In the genomic region with DNA sequence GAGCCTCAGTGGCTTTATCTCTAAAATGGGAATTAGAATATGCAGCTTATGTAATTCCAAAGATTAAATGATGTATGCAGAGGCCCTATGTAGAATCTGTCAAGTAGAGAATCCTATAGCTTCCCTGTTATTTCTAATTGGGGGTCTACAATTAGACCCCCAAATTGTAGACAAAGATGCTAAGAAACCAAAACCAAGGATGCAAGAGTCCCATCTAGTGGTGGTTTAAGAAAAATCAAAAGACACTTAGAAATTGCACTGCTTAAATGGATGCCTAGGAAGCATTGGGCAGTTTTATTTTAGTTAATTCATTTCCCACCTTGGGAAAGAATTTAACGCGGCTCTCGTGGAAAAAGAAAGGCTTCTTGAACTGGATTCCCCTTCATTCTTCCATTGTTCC, we compare ENCODE assay signal across 10 cellular contexts.
DNase-seq lines count a peak whose midpoint lies in the region; TF ChIP-seq lines count a peak whose summit lies in the region.
"Had no signal": no experiment of that assay in that cellular context is flagged by ENCODE, and none has a peak within 500 bp of the region (broad histone marks: within the 10 kb centered on the region; RNA-seq: fewer than 3 reads in every experiment).

No MANE protein-coding gene starts in this region.

- H3K4me3 ChIP-seq in AG04450 (ENCODE audit: low read depth, low read length) = no peak overlapping the region
- H3K4me3 ChIP-seq in hepatocyte = no peak overlapping the region
- no peak overlapping the region for H3K4me3 ChIP-seq in adrenal gland
- H3K4me3 ChIP-seq: body of pancreas, left lung had no signal

- no peak overlapping the region for H3K27ac ChIP-seq in AG04450 (ENCODE audit: low read depth, low read length)
- no peak overlapping the region for H3K27ac ChIP-seq in hepatocyte
- no peak overlapping the region for H3K27ac ChIP-seq in adrenal gland
- H3K27ac ChIP-seq: body of pancreas, left lung had no signal

- DNase-seq in AG04450 (ENCODE audit: low read depth, low spot score) (no peak), GM13976 (ENCODE audit: low spot score) (no peak), SK-MEL-5 (ENCODE audit: low read depth, low spot score) (peak; percentile 31), hepatocyte (ENCODE audit: low spot score) (no peak), cerebellar nuclear complex (lab: John Stamatoyannopoulos, UW) (no peak), adrenal gland (no peak), foreskin melanocyte (no peak)
- no peak for DNase-seq in stimulated activated CD4-positive, alpha-beta T cell treated with anti-CD3 and anti-CD28 coated beads, Interleukin-12 subunit alpha, Interleukin-12 subunit beta, amount 100 ng/mL, for 4 hours
- DNase-seq: body of pancreas, left lung had no signal

- no peaks in the 10 kb centered on the region for H3K36me3 ChIP-seq in hepatocyte (replicated peaks; ENCODE audit: insufficient read depth, low read depth)
- H3K36me3 ChIP-seq in adrenal gland (replicated peaks in 1 of 2) = no peaks in the 10 kb centered on the region
- H3K36me3 ChIP-seq: left lung had no signal

- TF ChIP-seq POLR2A in adrenal gland (IDR thresholded peaks at IDR 0.05) = no peak

- H3K4me2 ChIP-seq in hepatocyte = no peak overlapping the region

- no peaks in the 10 kb centered on the region for H4K20me1 ChIP-seq in hepatocyte (ENCODE audit: insufficient read depth, poor library complexity, severe bottlenecking)

- H2AFZ ChIP-seq in hepatocyte = no peak overlapping the region

- H3K4me1 ChIP-seq in hepatocyte (ENCODE audit: insufficient read depth) (no peaks in the 10 kb centered on the region), adrenal gland (replicated peaks in 1 of 2) (no peaks in the 10 kb centered on the region)
- H3K4me1 ChIP-seq: left lung had no signal

- H3K79me2 ChIP-seq in hepatocyte = no peaks in the 10 kb centered on the region

- in situ Hi-C loops in GM13976 (cut with MboI; ENCODE audit: low sequenced_read_pairs, unreplicated experiment) (no loop called here), SK-MEL-5 (cut with HindIII; ENCODE audit: low pct_unique_long_range_greater_than_20kb, low sequenced_read_pairs) (no loop called here)

- TF ChIP-seq CTCF in AG04450 (IDR thresholded peaks at IDR 0.05; ENCODE audit: low read depth, low read length) = peak; percentile 35
- peak; percentile 23 for TF ChIP-seq CTCF in GM13976 (IDR thresholded peaks at IDR 0.05; ENCODE audit: borderline replicate concordance, control extremely low read depth, extremely low read depth, insufficient read depth, missing control alignments)
- peak; percentile 54 for TF ChIP-seq CTCF in hepatocyte (IDR thresholded peaks at IDR 0.05; ENCODE audit: poor library complexity)
- no peak for TF ChIP-seq CTCF in adrenal gland (IDR thresholded peaks at IDR 0.05)

- 82% methylated on average over 3 of the region's 3 CpGs for WGBS in hepatocyte (ENCODE audit: low lambda C conversion rate, missing lambda C conversion rate)
- WGBS in adrenal gland, 4 donors = 37 to 52% (median 47%) methylated on average over 3 of the region's 3 CpGs

- CTCF ChIA-PET in AG04450 (lab: Charles Lee) = interaction anchor here (1.3 kb wide), 1 partner anchor 1514 kb away, joined by 5 read pairs; no protein-coding TSS in a partner anchor

- no peaks in the 10 kb centered on the region for H3K9me2 ChIP-seq in hepatocyte (replicated peaks; ENCODE audit: insufficient read depth)

- intact Hi-C loops in adrenal gland (cut with DNase I) = no loop called here

- no peaks in the 10 kb centered on the region for H3K9me3 ChIP-seq in AG04450 (ENCODE audit: control insufficient read depth, insufficient read depth, low read length)
- H3K9me3 ChIP-seq in hepatocyte (ENCODE audit: low read depth) = no peaks in the 10 kb centered on the region
- no peaks in the 10 kb centered on the region for H3K9me3 ChIP-seq in adrenal gland (replicated peaks in 1 of 3)
- H3K9me3 ChIP-seq: body of pancreas, left lung had no signal

- H3K27me3 ChIP-seq in AG04450 (ENCODE audit: control insufficient read depth, insufficient read depth, low read length) = no peaks in the 10 kb centered on the region
- no peaks in the 10 kb centered on the region for H3K27me3 ChIP-seq in hepatocyte
- H3K27me3 ChIP-seq in adrenal gland = no peaks in the 10 kb centered on the region
- H3K27me3 ChIP-seq: body of pancreas, left lung had no signal

- POLR2A ChIA-PET in AG04450 (lab: Yijun Ruan, JAX) = no interaction called here

Comparison
In these comparisons a context has a peak if more than half of its experiments do, and no peak if none do; other contexts are left out.
1. CTCF ChIP-seq: peak in AG04450 (single experiment), GM13976 (single experiment) and hepatocyte (single experiment); none in adrenal gland (0 of 6).